Comparison of ENCODE assay signal across 16 cellular contexts in genomic region chr3:41148901-41149300, GRCh38. TPM values are rescaled to one million over a fixed set of nuclear protein-coding genes. Genes with fewer than 3 reads are reported as not detected.
DNase-seq lines count a peak whose midpoint lies in the region; FAIRE-seq and TF ChIP-seq lines count a peak whose summit lies in the region.
"Had no signal": no experiment of that assay in that cellular context is flagged by ENCODE, and none has a peak within 500 bp of the region (broad histone marks: within the 10 kb centered on the region; RNA-seq: fewer than 3 reads in every experiment).

No MANE protein-coding gene starts in this region.

- no peak overlapping the region for H2BK120ac ChIP-seq in mesenchymal stem cell (ENCODE audit: low read depth, low read length)

- no peak overlapping the region for H2BK5ac ChIP-seq in mesenchymal stem cell (ENCODE audit: low read depth, low read length, poor library complexity, severe bottlenecking)

- no peak overlapping the region for H3K18ac ChIP-seq in mesenchymal stem cell (ENCODE audit: low read depth in 1 of 2, low read length in 2 of 2)

- no peaks in the 10 kb centered on the region for H3K79me1 ChIP-seq in mesenchymal stem cell (replicated peaks; ENCODE audit: low read length, poor library complexity, severe bottlenecking)

- H3K27me3 ChIP-seq in H7 (ENCODE audit: control insufficient read depth, insufficient read depth, low read length) (no peaks in the 10 kb centered on the region), bronchial epithelial cell (ENCODE audit: control insufficient read depth, insufficient read depth, low read length) (no peaks in the 10 kb centered on the region), mesenchymal stem cell (ENCODE audit: control insufficient read depth in 1 of 2, insufficient read depth in 1 of 2, low read length in 2 of 2) (no peaks in the 10 kb centered on the region)

- no peak overlapping the region for H2BK15ac ChIP-seq in mesenchymal stem cell (ENCODE audit: low read depth, poor library complexity, severe bottlenecking)

- peaks cover 8% of the 10 kb centered on the region for H3K4me1 ChIP-seq in mesenchymal stem cell (ENCODE audit: control insufficient read depth, insufficient read depth, low read depth, low read length)
- H3K4me1 ChIP-seq: A549 had no signal

- peak; percentile 7 for DNase-seq in H7
- DNase-seq in bronchial epithelial cell (ENCODE audit: low read depth), result no peak
- DNase-seq in mesenchymal stem cell, result peak; percentile 6
- DNase-seq in smooth muscle cell of the brain vasculature (ENCODE audit: low read depth, low spot score), result peak; percentile 9
- DNase-seq in activated CD4-positive, alpha-beta T cell treated with anti-CD3 and anti-CD28 coated beads for 48 hours, result no peak
- no peak for DNase-seq in RPMI8226
- no peak for DNase-seq in GM19240 (ENCODE audit: insufficient read length, low spot score)
- DNase-seq: Calu3; CD8-positive, alpha-beta T cell; GF-D8; GOT3; KG1; NCI-H187; NCI-H526 treated with DMSO at 0.1 percent for 48 hours had no signal

- peak overlapping the region; percentile 38 for H3K27ac ChIP-seq in mesenchymal stem cell (ENCODE audit: low read length, poor library complexity, severe bottlenecking)
- H3K27ac ChIP-seq: A549 had no signal

- no peak overlapping the region for H2AFZ ChIP-seq in mesenchymal stem cell (ENCODE audit: low read depth, low read length)

- no peak overlapping the region for H4K8ac ChIP-seq in mesenchymal stem cell (ENCODE audit: low read length)

- no peak overlapping the region for H3K4me2 ChIP-seq in mesenchymal stem cell (ENCODE audit: low read length, poor library complexity, severe bottlenecking)
- H3K4me2 ChIP-seq: A549 had no signal

- no peak overlapping the region for H4K91ac ChIP-seq in mesenchymal stem cell (ENCODE audit: low read length)

- H3K36me3 ChIP-seq in H7 (replicated peaks; ENCODE audit: control insufficient read depth, insufficient read depth, low read length) (no peaks in the 10 kb centered on the region), bronchial epithelial cell (ENCODE audit: control insufficient read depth, insufficient read depth, low read length) (no peaks in the 10 kb centered on the region), mesenchymal stem cell (ENCODE audit: control insufficient read depth in 1 of 2, insufficient read depth in 2 of 2, low read depth in 1 of 2, low read length in 2 of 2) (no peaks in the 10 kb centered on the region)

- H3K9ac ChIP-seq in mesenchymal stem cell (ENCODE audit: low read length), result no peak overlapping the region

- no peak overlapping the region for H2BK12ac ChIP-seq in mesenchymal stem cell (ENCODE audit: low read length in 2 of 2)

- 71% methylated on average over 4 of the region's 4 CpGs for WGBS in mesenchymal stem cell

- no peak overlapping the region for H3K14ac ChIP-seq in mesenchymal stem cell (ENCODE audit: low read length in 2 of 2)

- no peaks in the 10 kb centered on the region for H3K9me3 ChIP-seq in mesenchymal stem cell (ENCODE audit: control insufficient read depth, low read length)
- H3K9me3 ChIP-seq: A549 had no signal

- no peak overlapping the region for H3K4ac ChIP-seq in mesenchymal stem cell (ENCODE audit: low read depth in 1 of 2, low read length in 2 of 2)

- FAIRE-seq in bronchial epithelial cell (lab: Jason Lieb, UNC), result peak; percentile 36
- FAIRE-seq: A549, HepG2 had no signal

- H3K4me3 ChIP-seq in H7 (ENCODE audit: insufficient read depth, low read depth, low read length) (no peak overlapping the region), bronchial epithelial cell (ENCODE audit: low read depth, low read length) (no peak overlapping the region), mesenchymal stem cell (ENCODE audit: insufficient read depth in 1 of 2, low read depth in 1 of 2, low read length in 2 of 2) (no peak overlapping the region)
- H3K4me3 ChIP-seq: A549 had no signal

- H3K23ac ChIP-seq in mesenchymal stem cell (ENCODE audit: low read length in 2 of 2), result no peak overlapping the region

- no peak for TF ChIP-seq CTCF in bronchial epithelial cell (IDR thresholded peaks at IDR 0.05; ENCODE audit: insufficient read depth, low read length, severe bottlenecking)

- H2AK5ac ChIP-seq in mesenchymal stem cell (ENCODE audit: low read length, severe bottlenecking), result no peak overlapping the region

RNA-seq across cellular contexts. Expression of gene CTNNB1, which starts 50.4 kb away (rescaled TPM):
- total RNA-seq in H7 (2014; rRNA removed; shearing (Covaris generic)), result 723 and 740 TPM in 2 replicates
- total RNA-seq in bronchial epithelial cell, result 1,006 and 1,168 TPM in 2 replicates
- polyA plus RNA-seq in mesenchymal stem cell (2013, experiment 1 of 2), result 374 TPM
- 364 TPM for polyA plus RNA-seq in mesenchymal stem cell (2013, experiment 2 of 2)

Comparison
In these comparisons a context has a peak if more than half of its experiments do, and no peak if none do; other contexts are left out.
1. DNase-seq: peak in H7 (single experiment), mesenchymal stem cell (single experiment) and smooth muscle cell of the brain vasculature (single experiment); none in bronchial epithelial cell (single experiment), activated CD4-positive, alpha-beta T cell treated with anti-CD3 and anti-CD28 coated beads for 48 hours (single experiment), RPMI8226 (single experiment) and GM19240 (single experiment).